In the genomic region with DNA sequence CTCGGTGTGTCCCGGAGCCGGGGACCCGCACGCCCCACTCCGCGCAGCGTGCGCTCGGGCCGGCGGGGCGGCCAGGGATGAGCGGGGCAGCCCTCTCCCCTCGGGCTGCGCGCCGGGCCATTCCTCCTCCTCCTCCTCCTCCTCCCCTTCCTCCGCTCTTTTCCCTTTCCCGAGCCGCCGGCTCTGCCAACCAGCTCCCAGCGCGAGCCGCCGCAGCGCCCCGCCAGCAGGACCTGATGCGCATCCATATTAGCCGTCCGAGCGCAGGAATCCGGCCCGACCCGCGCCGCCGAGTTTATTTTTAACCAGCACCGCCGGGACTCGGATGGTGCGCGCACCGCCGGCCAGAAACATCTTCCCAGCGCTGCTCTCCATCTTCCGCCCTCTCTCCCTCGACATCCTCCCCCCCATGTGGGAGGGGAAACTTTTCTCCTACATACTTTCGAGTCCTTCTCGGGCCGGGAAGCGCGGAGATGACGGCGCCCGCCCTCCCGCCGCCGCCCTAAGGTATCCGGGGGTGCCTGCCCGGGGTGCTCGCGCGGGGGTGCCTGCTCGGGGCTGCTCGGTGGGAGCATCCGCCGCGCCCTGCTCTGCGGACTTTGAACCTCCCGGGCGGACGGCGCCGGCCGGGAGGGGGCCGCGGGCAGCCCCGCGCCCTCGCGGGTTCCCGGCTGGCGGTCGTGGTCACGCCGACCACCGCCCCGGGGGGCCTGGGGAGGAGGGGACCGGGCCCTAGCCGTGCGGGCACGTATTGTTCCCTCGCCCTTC, we compare ENCODE assay signal across 8 cellular contexts. TPM values are rescaled to one million over a fixed set of nuclear protein-coding genes. Genes with fewer than 3 reads are reported as not detected.
DNase-seq lines count a peak whose midpoint lies in the region; ATAC-seq, FAIRE-seq and TF ChIP-seq lines count a peak whose summit lies in the region.

No MANE protein-coding gene starts in this region.

- intact Hi-C loops in K562 (cut with micrococcal nuclease), result loop anchor here (5.0 kb wide), 2 partner anchors 51 to 129 kb away; no protein-coding TSS in a partner anchor

- TF ChIP-seq CTCF in K562 (IDR thresholded peaks at IDR 0.05 in 2 of 3, conservative IDR thresholded peaks at IDR 0.05 in 1 of 3; ENCODE audit: insufficient read depth in 2 of 3, low read depth in 1 of 3, low read length in 3 of 3), result no peak

- H3K9me3 ChIP-seq in ES-I3 (ENCODE audit: control insufficient read depth, insufficient read depth, low read length), result no peaks in the 10 kb centered on the region
- no peaks in the 10 kb centered on the region for H3K9me3 ChIP-seq in K562 (replicated peaks; ENCODE audit: control insufficient read depth, insufficient read depth, low read depth, low read length)
- no peaks in the 10 kb centered on the region for H3K9me3 ChIP-seq in iPS-18a (ENCODE audit: control insufficient read depth, low read depth, low read length)

- FAIRE-seq in K562 (lab: Jason Lieb, UNC), result no peak

- no peak for TF ChIP-seq POLR2A in K562 (conservative IDR thresholded peaks at IDR 0.05)

- 1% methylated on average over 77 of the region's 94 CpGs for WGBS in K562 (ENCODE audit: insufficient coverage, low coverage, missing lambda C conversion rate)

- no peaks in the 10 kb centered on the region for H3K27me3 Mint-ChIP-seq in T-cell

- H3K9me1 ChIP-seq in K562 (ENCODE audit: control insufficient read depth, insufficient read depth, low read length), result no peaks in the 10 kb centered on the region

- no TSS peak for BruUV-seq in K562 (replicated peaks; lab: Mats Ljungman, UMichigan)

- H3K36me3 ChIP-seq in ES-I3 (ENCODE audit: insufficient read depth, low read length) (no peaks in the 10 kb centered on the region), K562 (ENCODE audit: control insufficient read depth, insufficient read depth, low read length) (peaks cover 3% of the 10 kb centered on the region; the same call in 2 of the 3 replicates), iPS-18a (ENCODE audit: control insufficient read depth, low read depth, low read length) (no peaks in the 10 kb centered on the region)

- POLR2A ChIA-PET in T-cell (lab: Charles Lee) (interaction anchor here (0.6 to 1.8 kb wide), 4 partner anchors 30 to 183 kb away, joined by 3 to 6 read pairs (median 4); no protein-coding TSS in a partner anchor), K562 (lab: Yijun Ruan, JAX) (interaction anchor here (0.6 to 3.3 kb wide), 7 partner anchors 11 to 408 kb away, joined by 3 to 19 read pairs (median 4); no protein-coding TSS in a partner anchor)

- TF ChIP-seq RAD21 in K562 (CRISPR knock-in tag; conservative IDR thresholded peaks at IDR 0.05 in 1 of 2, IDR thresholded peaks at IDR 0.05 in 1 of 2), result no peak

- DNase-seq in T-cell (peak in 28 of 34 experiments; percentile 6 to 48 (median 26)), K562 (ENCODE audit: extremely low read depth in 1 of 4, low spot score in 3 of 4) (peak; percentile 64 to 70 (median 66)), NCI-H128 (lab: John Stamatoyannopoulos, UW; ENCODE audit: unreplicated experiment) (no peak), SHP77 treated with DMSO at 0.1 percent for 48 hours (lab: John Stamatoyannopoulos, UW) (no peak)

- H3K4me3 Mint-ChIP-seq in T-cell, result peak overlapping the region; percentile 92 to 96 (median 93)

- peak overlapping the region; percentile 97 for H3K9ac ChIP-seq in ES-I3 (ENCODE audit: low read depth, low read length)
- peak overlapping the region; percentile 76 to 97 for H3K9ac ChIP-seq in K562 (ENCODE audit: insufficient read depth in 1 of 2, low read depth in 2 of 2, low read length in 2 of 2)
- peak overlapping the region; percentile 82 for H3K9ac ChIP-seq in iPS-18a (ENCODE audit: low read length)

- in situ Hi-C loops in K562 (cut with MboI), result no loop called here

- H3K27ac ChIP-seq in K562 (ENCODE audit: extremely low read depth, low read depth, low read length), result peak overlapping the region; percentile 92
- no peak overlapping the region for H3K27ac ChIP-seq in iPS-18a (ENCODE audit: low read length)
- peak overlapping the region; percentile 74 to 99 (median 96) for H3K27ac ChIP-seq in skin epidermis

- CTCF ChIA-PET in T-cell (lab: Charles Lee), result interaction anchor here in 1 of 2 donors (0.7 kb wide), 1 partner anchor 29 kb away, joined by 5 read pairs; no protein-coding TSS in a partner anchor
- CTCF ChIA-PET in K562 (lab: Yijun Ruan, JAX; ENCODE audit: low intra/inter-chr PET ratio), result interaction anchor here (0.6 kb wide), 2 partner anchors 94 to 165 kb away, joined by 3 to 4 read pairs; no protein-coding TSS in a partner anchor

- ATAC-seq in HG02943 (IDR thresholded peaks at IDR 0.05; ENCODE audit: low read depth, unreplicated experiment) (peak; percentile 3), T-cell (replicated peaks in 1 of 4) (peak; percentile 19 to 37 (median 29)), K562 (peak; percentile 6)

- no peaks in the 10 kb centered on the region for H3K36me3 Mint-ChIP-seq in T-cell

- H3K4me3 ChIP-seq in K562 (peak overlapping the region; percentile 64), iPS-18a (ENCODE audit: low read length) (peak overlapping the region; percentile 96), skin epidermis (peak overlapping the region; percentile 71 to 95 (median 92))

- H3K27ac Mint-ChIP-seq in T-cell, result peak overlapping the region; percentile 87 to 91

- TF ChIP-seq EP300 in K562 (IDR thresholded peaks at IDR 0.05; ENCODE audit: low read length), result no peak

- peaks cover 10% of the 10 kb centered on the region for H4K20me1 ChIP-seq in K562 (replicated peaks; ENCODE audit: control insufficient read depth, insufficient read depth, low read length)

- peaks cover 58% of the 10 kb centered on the region for H3K79me2 ChIP-seq in K562 (ENCODE audit: control insufficient read depth, insufficient read depth, low read length)

- H3K27me3 ChIP-seq in K562 (ENCODE audit: control insufficient read depth in 2 of 2, insufficient read depth in 2 of 2, low read length in 2 of 2) (no peaks in the 10 kb centered on the region), iPS-18a (ENCODE audit: control insufficient read depth, insufficient read depth, low read length) (peaks cover 60% of the 10 kb centered on the region)

- H3K9me3 Mint-ChIP-seq in T-cell, result no peaks in the 10 kb centered on the region

- H3K4me2 ChIP-seq in K562 (ENCODE audit: insufficient read depth, low read length), result peak overlapping the region; percentile 91

- H3K4me1 ChIP-seq in ES-I3 (ENCODE audit: insufficient read depth, low read length), result peaks cover 16% of the 10 kb centered on the region; the same call in 1 of the 2 replicates
- peaks cover 44 to 45% of the 10 kb centered on the region in 2 experiments for H3K4me1 ChIP-seq in K562 (replicated peaks in 1 of 2; ENCODE audit: control insufficient read depth in 2 of 2, insufficient read depth in 2 of 2, low read length in 2 of 2)
- peaks cover 30% of the 10 kb centered on the region for H3K4me1 ChIP-seq in iPS-18a (ENCODE audit: control insufficient read depth, low read depth, low read length)

- H3K4me1 Mint-ChIP-seq in T-cell, result peaks cover 47% of the 10 kb centered on the region in 3 donors

- peak overlapping the region; percentile 56 for H2AFZ ChIP-seq in K562 (ENCODE audit: low read depth, low read length)

TF ChIP-seq in K562, 482 proteins besides CTCF, POLR2A, EP300 and RAD21 (continues in another document):
- TF ChIP-seq NR3C1 (CRISPR knock-in tag; IDR thresholded peaks at IDR 0.05) (0 out of 2 replicates have a peak, but pooled peaks have one; percentile 28), ELF1 (tag; IDR thresholded peaks at IDR 0.05) (0 out of 2 replicates have a peak, but pooled peaks have one; percentile 6), RBM22 (IDR thresholded peaks at IDR 0.05; ENCODE audit: low read depth, low read length, poor library complexity, severe bottlenecking) (peak; percentile 22)
- TF ChIP-seq, protein P1, sequence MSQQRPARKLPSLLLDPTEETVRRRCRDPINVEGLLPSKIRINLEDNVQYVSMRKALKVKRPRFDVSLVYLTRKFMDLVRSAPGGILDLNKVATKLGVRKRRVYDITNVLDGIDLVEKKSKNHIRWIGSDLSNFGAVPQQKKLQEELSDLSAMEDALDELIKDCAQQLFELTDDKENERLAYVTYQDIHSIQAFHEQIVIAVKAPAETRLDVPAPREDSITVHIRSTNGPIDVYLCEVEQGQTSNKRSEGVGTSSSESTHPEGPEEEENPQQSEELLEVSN (IDR thresholded peaks at IDR 0.05; ENCODE audit: borderline replicate concordance in 1 of 2, extremely low read depth in 1 of 2, insufficient read depth in 1 of 2, insufficient read length in 1 of 2, low read depth in 1 of 2, low read length in 1 of 2, poor library complexity in 1 of 2, severe bottlenecking in 1 of 2), result peak in 1 of 2 experiments; percentile 10

RNA-seq across cellular contexts. Expression of gene RREB1, which starts 0.6 kb away (rescaled TPM):
- total RNA-seq in T-cell (10 to 100 TPM; 38.1 to 50.1 (median 39.6) TPM), K562 (2014; rRNA removed) (19.3 and 34.7 TPM in 2 replicates), K562 (2014; rRNA removed; fragmentation: Illumina TruSeq; extraction: Trizol) (24.3 and 25.0 TPM in 2 replicates), K562 (2015; rRNA removed; fragmentation: Illumina TruSeq; extraction: Trizol) (21.9 and 22.1 TPM in 2 replicates), K562 (2021) (64.2 and 65.7 TPM in 2 replicates)
- 128 and 141 TPM in 2 replicates for total RNA-seq in K562 (2011; cell fraction: chromatin; rRNA removed; ENCODE audit: low replicate concordance)
- 88.6 and 91.1 TPM in 2 replicates for total RNA-seq in K562 (2011; cell fraction: nucleolus; rRNA removed)
- 120 and 166 TPM in 2 replicates for total RNA-seq in K562 (2011; cell fraction: nucleoplasm; rRNA removed)
- polyA plus RNA-seq in K562 (2011; rRNA removed) (5.2 and 6.0 TPM in 2 replicates), K562 (2014; fragmentation: Illumina TruSeq; extraction: Trizol) (23.6 and 25.9 TPM in 2 replicates), K562 (2014; fragmentation: Nextera tagmentation; extraction: Ambion mirVana) (1 to 10 TPM; 3.3 to 4.8 TPM), K562 (2014; rRNA removed) (15.6 and 19.6 TPM in 2 replicates)
- polyA plus RNA-seq in K562 (2011; cell fraction: cytosol; rRNA removed), result 5.6 and 6.8 TPM in 2 replicates
- polyA plus RNA-seq in K562 (2011; cell fraction: nucleus; rRNA removed), result 25.5 and 29.7 TPM in 2 replicates
- polyA plus RNA-seq in K562 (2012), result 20.6 and 20.9 TPM in 2 replicates
- polyA minus RNA-seq in K562 (2011; rRNA and poly(A)+ RNA removed), result 42.2 and 45.2 TPM in 2 replicates
- 34.1 and 47.8 TPM in 2 replicates for polyA minus RNA-seq in K562 (2011; cell fraction: cytosol; rRNA and poly(A)+ RNA removed)
- polyA minus RNA-seq in K562 (2011; cell fraction: nucleus; rRNA and poly(A)+ RNA removed), result 48.1 and 74.3 TPM in 2 replicates

Comparison
In these comparisons a context has a peak if more than half of its experiments do, and no peak if none do; other contexts are left out.
1. DNase-seq: peak in T-cell (28 of 34) and K562 (4 of 4); none in NCI-H128 (single experiment) and SHP77 treated with DMSO at 0.1 percent for 48 hours (single experiment).
2. Peak in every context shown above with its lines, with median percentiles within 50 percentile points of each other: H3K9ac ChIP-seq, ATAC-seq and H3K4me3 ChIP-seq.